11 cellular contexts compared by ENCODE assay signal in the genomic region with DNA sequence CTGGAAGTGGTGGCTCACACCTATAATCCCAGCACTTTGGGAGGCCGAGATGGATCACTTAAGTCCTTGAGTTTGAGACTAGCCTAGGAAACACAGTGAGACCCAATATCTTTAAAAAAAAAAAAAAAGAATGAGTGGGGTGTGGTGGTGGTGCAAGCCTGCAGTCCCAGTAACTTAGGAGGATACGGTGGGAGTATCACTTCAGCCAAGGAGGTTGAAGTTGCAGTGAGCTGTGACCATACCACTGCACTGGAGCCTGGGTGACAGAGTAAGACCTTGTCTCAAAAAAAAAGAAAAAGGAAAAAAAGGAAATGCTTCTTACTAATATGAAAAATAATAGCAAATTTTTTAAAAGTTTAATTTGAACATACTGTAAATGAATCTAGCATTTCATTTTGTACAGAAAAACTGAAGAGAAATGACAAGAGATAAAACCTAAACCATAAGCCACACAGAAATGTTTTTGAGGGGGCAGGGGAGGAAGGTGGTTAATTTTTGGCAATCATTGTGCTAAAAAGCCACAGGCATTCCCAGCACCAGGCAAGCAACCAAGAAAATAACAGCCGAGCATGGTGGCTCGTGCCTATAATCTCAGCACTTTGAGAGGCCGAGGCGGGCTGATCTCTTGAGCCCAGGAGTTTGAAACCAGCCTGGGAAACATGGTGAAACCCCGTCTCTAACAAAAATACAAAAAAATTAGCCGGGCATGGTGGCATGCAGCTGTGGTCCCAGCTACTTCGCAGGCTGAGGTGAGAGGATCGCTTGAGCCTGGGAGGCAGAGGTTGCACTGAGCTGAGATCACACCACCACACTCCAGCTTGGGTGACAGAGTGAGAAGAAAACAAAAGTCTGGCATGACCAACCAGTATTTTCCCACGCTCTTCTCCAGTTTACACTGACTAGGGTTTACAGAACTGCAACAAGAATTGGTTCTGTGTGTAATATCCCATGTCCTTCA.
DNase-seq lines count a peak whose midpoint lies in the region; ATAC-seq and TF ChIP-seq lines count a peak whose summit lies in the region.
"Had no signal": no experiment of that assay in that cellular context is flagged by ENCODE, and none has a peak within 500 bp of the region (broad histone marks: within the 10 kb centered on the region; RNA-seq: fewer than 3 reads in every experiment).

No MANE protein-coding gene starts in this region.

- CTCF ChIA-PET in CD4-positive, alpha-beta memory T cell (lab: Charles Lee; ENCODE audit: partially characterized antibody), result interaction anchor here (0.7 to 1.5 kb wide), 3 partner anchors 8 to 90 kb away, joined by 3 to 5 read pairs (median 3); no protein-coding TSS in a partner anchor
- CTCF ChIA-PET in Caco-2 (lab: Charles Lee), result interaction anchor here (0.7 kb wide), 1 partner anchor 130 kb away, joined by 3 read pairs; no protein-coding TSS in a partner anchor

- intact Hi-C loops in Right ventricle myocardium inferior (cut with DNase I) (no loop called here), Caco-2 (cut with micrococcal nuclease; ENCODE audit: unreplicated experiment) (no loop called here)
- intact Hi-C loops in CD4-positive, alpha-beta memory T cell (cut with micrococcal nuclease), result no loop called here

- H3K4me3 ChIP-seq in cardiac muscle cell (no peak overlapping the region), Caco-2 (ENCODE audit: low read depth, low read length) (no peak overlapping the region)
- H3K4me3 ChIP-seq in CD4-positive, alpha-beta memory T cell (ENCODE audit: low read length in 2 of 2), result no peak overlapping the region

- ATAC-seq in Right ventricle myocardium inferior (no peak), HG03280 (IDR thresholded peaks at IDR 0.05; ENCODE audit: unreplicated experiment) (no peak)

- POLR2A ChIA-PET in CD4-positive, alpha-beta memory T cell (lab: Charles Lee; ENCODE audit: partially characterized antibody), result no interaction called here
- POLR2A ChIA-PET in Caco-2 (lab: Charles Lee), result no interaction called here

- H3K27me3 ChIP-seq in cardiac muscle cell (no peaks in the 10 kb centered on the region), Caco-2 (replicated peaks; ENCODE audit: control insufficient read depth, insufficient read depth, low read length) (no peaks in the 10 kb centered on the region)
- H3K27me3 ChIP-seq in CD4-positive, alpha-beta memory T cell (ENCODE audit: insufficient read depth, low read length), result no peaks in the 10 kb centered on the region

- no peaks in the 10 kb centered on the region for H3K36me3 Mint-ChIP-seq in CD4-positive, alpha-beta memory T cell
- no peaks in the 10 kb centered on the region for H3K36me3 Mint-ChIP-seq in Caco-2 (ENCODE audit: insufficient read depth, unreplicated experiment)

- peak overlapping the region; percentile 57 for H3K27ac ChIP-seq in cardiac muscle cell
- no peak overlapping the region for H3K27ac ChIP-seq in CD4-positive, alpha-beta memory T cell (ENCODE audit: low read depth, low read length)
- H3K27ac ChIP-seq: epithelial cell of prostate had no signal

- H3K9me3 ChIP-seq in cardiac muscle cell (ENCODE audit: low read depth), result no peaks in the 10 kb centered on the region
- no peaks in the 10 kb centered on the region for H3K9me3 ChIP-seq in CD4-positive, alpha-beta memory T cell (ENCODE audit: control insufficient read depth in 1 of 2, low read length in 2 of 2)
- H3K9me3 ChIP-seq in Caco-2, result no peaks in the 10 kb centered on the region

- no TSS peak for BruUV-seq in Caco-2 (replicated peaks; lab: Mats Ljungman, UMichigan)

- no peak overlapping the region for H3K4me3 Mint-ChIP-seq in CD4-positive, alpha-beta memory T cell
- H3K4me3 Mint-ChIP-seq in Caco-2 (ENCODE audit: unreplicated experiment), result no peak overlapping the region
- H3K4me3 Mint-ChIP-seq: activated naive CD4-positive, alpha-beta T cell treated with anti-CD3 and anti-CD28 coated beads for 36 hours had no signal

- DNase-seq in cardiac muscle cell (ENCODE audit: low read depth in 1 of 2, low spot score in 1 of 2), result peak in 1 of 2 donors; percentile 85
- no peak for DNase-seq in Right ventricle myocardium inferior (ENCODE audit: missing footprints)
- DNase-seq in LHCN-M2 (ENCODE audit: low read depth), result peak; percentile 61
- peak; percentile 28 for DNase-seq in fibroblast of gingiva (ENCODE audit: low read depth)
- no peak for DNase-seq in activated CD4-positive, alpha-beta T cell treated with anti-CD3 and anti-CD28 coated beads, Interleukin-2, amount 50 U/mL, for 48 hours
- DNase-seq in CD4-positive, alpha-beta memory T cell, result no peak
- DNase-seq in Caco-2, result no peak
- DNase-seq: activated naive CD4-positive, alpha-beta T cell treated with anti-CD3 and anti-CD28 coated beads for 36 hours; NCI-H2107 had no signal

- no peaks in the 10 kb centered on the region for H3K36me3 ChIP-seq in cardiac muscle cell
- no peaks in the 10 kb centered on the region for H3K36me3 ChIP-seq in CD4-positive, alpha-beta memory T cell (ENCODE audit: insufficient read depth, low read length)
- no peaks in the 10 kb centered on the region for H3K36me3 ChIP-seq in Caco-2 (ENCODE audit: control insufficient read depth, insufficient read depth, low read length)

- H3K9me3 Mint-ChIP-seq in CD4-positive, alpha-beta memory T cell, result no peaks in the 10 kb centered on the region
- no peaks in the 10 kb centered on the region for H3K9me3 Mint-ChIP-seq in Caco-2 (ENCODE audit: unreplicated experiment)
- H3K9me3 Mint-ChIP-seq: activated naive CD4-positive, alpha-beta T cell treated with anti-CD3 and anti-CD28 coated beads for 36 hours had no signal

- H3K4me1 ChIP-seq in cardiac muscle cell (ENCODE audit: low read depth), result peaks cover 7% of the 10 kb centered on the region
- no peaks in the 10 kb centered on the region for H3K4me1 ChIP-seq in CD4-positive, alpha-beta memory T cell (ENCODE audit: insufficient read depth, low read length)
- no peaks in the 10 kb centered on the region for H3K4me1 ChIP-seq in Caco-2

- H3K27ac Mint-ChIP-seq in CD4-positive, alpha-beta memory T cell, result no peak overlapping the region
- no peak overlapping the region for H3K27ac Mint-ChIP-seq in Caco-2 (ENCODE audit: unreplicated experiment)
- H3K27ac Mint-ChIP-seq: activated naive CD4-positive, alpha-beta T cell treated with anti-CD3 and anti-CD28 coated beads for 36 hours had no signal

- TF ChIP-seq CTCF in cardiac muscle cell (IDR thresholded peaks at IDR 0.05; ENCODE audit: low read depth, low read length) (no peak), Caco-2 (IDR thresholded peaks at IDR 0.05; ENCODE audit: insufficient read depth in 1 of 2, low read depth in 1 of 2, low read length in 1 of 2, severe bottlenecking in 1 of 2, unreplicated experiment in 1 of 2) (no peak)

- H3K4me1 Mint-ChIP-seq in CD4-positive, alpha-beta memory T cell, result no peaks in the 10 kb centered on the region
- H3K4me1 Mint-ChIP-seq in Caco-2 (ENCODE audit: low read depth, unreplicated experiment), result peaks cover 6% of the 10 kb centered on the region

- H3K27me3 Mint-ChIP-seq in CD4-positive, alpha-beta memory T cell, result peaks cover 6 to 7% of the 10 kb centered on the region in 2 donors
- H3K27me3 Mint-ChIP-seq in Caco-2 (ENCODE audit: insufficient read depth, unreplicated experiment), result no peaks in the 10 kb centered on the region

Comparison
In these comparisons a context has a peak if more than half of its experiments do, and no peak if none do; other contexts are left out.
1. DNase-seq: peak in LHCN-M2 (single experiment) and fibroblast of gingiva (single experiment); none in Right ventricle myocardium inferior (single experiment), activated CD4-positive, alpha-beta T cell treated with anti-CD3 and anti-CD28 coated beads, Interleukin-2, amount 50 U/mL, for 48 hours (0 of 2), CD4-positive, alpha-beta memory T cell (0 of 5) and Caco-2 (0 of 2).